15 cellular contexts compared by ENCODE assay signal in the genomic region with DNA sequence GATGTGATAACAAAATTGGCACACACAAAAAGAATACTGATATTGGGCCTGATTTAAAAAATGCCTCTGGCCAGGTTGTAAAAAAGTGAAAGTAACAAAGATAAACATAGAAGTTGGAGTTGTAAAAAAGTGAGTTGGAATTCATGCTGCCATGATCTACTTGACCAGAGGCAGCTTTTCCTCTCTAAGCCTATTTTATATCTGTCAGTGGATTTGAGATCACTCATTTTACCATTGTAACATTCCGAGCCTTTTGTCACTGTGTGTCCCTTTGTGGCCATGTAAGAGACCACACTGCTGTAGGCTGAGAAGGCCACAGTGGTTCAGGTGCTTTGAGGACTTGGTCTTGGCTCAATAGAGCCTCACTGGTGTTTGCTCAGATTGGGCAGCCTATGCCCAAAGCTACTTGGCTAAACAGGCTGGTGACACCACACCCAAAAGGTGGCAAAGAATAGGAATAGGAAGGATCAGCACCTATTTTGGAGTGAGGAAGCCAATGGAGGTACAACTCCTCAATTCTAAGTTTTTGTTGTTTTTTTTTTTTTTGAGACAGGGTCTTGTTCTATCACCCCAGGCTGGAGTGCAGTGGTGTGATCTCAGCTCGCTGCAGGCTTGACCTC. TPM values are rescaled to one million over a fixed set of nuclear protein-coding genes. Genes with fewer than 3 reads are reported as not detected.
DNase-seq lines count a peak whose midpoint lies in the region; ATAC-seq, FAIRE-seq and TF ChIP-seq lines count a peak whose summit lies in the region.
"Had no signal": no experiment of that assay in that cellular context is flagged by ENCODE, and none has a peak within 500 bp of the region (broad histone marks: within the 10 kb centered on the region; RNA-seq: fewer than 3 reads in every experiment).

No MANE protein-coding gene starts in this region.

- TF ChIP-seq EP300 in A549 (IDR thresholded peaks at IDR 0.05) (no peak), HepG2 (IDR thresholded peaks at IDR 0.05; ENCODE audit: low read depth in 2 of 2, low read length in 2 of 2) (no peak), HepG2 (CRISPR knock-in tag; IDR thresholded peaks at IDR 0.05; ENCODE audit: borderline replicate concordance) (no peak), esophagus muscularis mucosa (IDR thresholded peaks at IDR 0.05) (no peak)

- H3K4me3 ChIP-seq in A549 = no peak overlapping the region
- no peak overlapping the region for H3K4me3 ChIP-seq in HepG2 (replicated peaks in 1 of 3; ENCODE audit: insufficient read depth in 1 of 3, low read depth in 2 of 3, low read length in 3 of 3)
- no peak overlapping the region for H3K4me3 ChIP-seq in MG63
- no peak overlapping the region for H3K4me3 ChIP-seq in esophagus muscularis mucosa
- H3K4me3 ChIP-seq: HAP-1 had no signal

- POLR2A ChIA-PET in A549 (lab: Yijun Ruan, JAX) (interaction anchor here (3.6 kb wide), 1 partner anchor 16 kb away, joined by 43 read pairs; the partner anchor contains the start of gene FADS1), RWPE1 (lab: Yijun Ruan, JAX; ENCODE audit: low non-redundant PET) (interaction anchor here (1.2 kb wide), 1 partner anchor 15 kb away, joined by 17 read pairs; no protein-coding TSS in a partner anchor), HepG2 (lab: Yijun Ruan, JAX) (no interaction called here)

- TF ChIP-seq POLR2A in A549 (IDR thresholded peaks at IDR 0.05; ENCODE audit: low read length) = no peak
- no peak for TF ChIP-seq POLR2A in HepG2 (IDR thresholded peaks at IDR 0.05; ENCODE audit: insufficient read depth in 1 of 2, low read depth in 2 of 2, low read length in 2 of 2)
- no peak for TF ChIP-seq POLR2A in esophagus muscularis mucosa (IDR thresholded peaks at IDR 0.05; ENCODE audit: low read depth)

- ATAC-seq in A549 (no peak), HepG2 (no peak), HG02884 (IDR thresholded peaks at IDR 0.05; ENCODE audit: unreplicated experiment) (no peak)
- ATAC-seq: Right ventricle myocardium inferior, SK-N-SH treated with all-trans-retinoic acid at 6 μM for 48 hours had no signal

- H3K27me3 ChIP-seq in HepG2 (ENCODE audit: control insufficient read depth in 1 of 2, insufficient read depth in 2 of 2, low read length in 2 of 2) = no peaks in the 10 kb centered on the region
- H3K27me3 ChIP-seq in MG63 = no peaks in the 10 kb centered on the region
- no peaks in the 10 kb centered on the region for H3K27me3 ChIP-seq in esophagus muscularis mucosa

- in situ Hi-C loops in HepG2 (cut with HindIII; ENCODE audit: extremely low pct_ligation_motif_present, low pct_unique_long_range_greater_than_20kb) = loop anchor here (10.0 kb wide), 1 partner anchor 285 kb away; no protein-coding TSS in a partner anchor

- no peak overlapping the region for H2AFZ ChIP-seq in HepG2 (ENCODE audit: low read length)

- DNase-seq in A549 (ENCODE audit: low read depth in 1 of 2, low spot score in 1 of 2) (no peak), RWPE1 (ENCODE audit: low spot score) (no peak), HepG2 (ENCODE audit: low spot score) (no peak), MG63 (no peak), esophagus muscularis mucosa (ENCODE audit: extremely low spot score) (no peak)
- DNase-seq: C1 segment of cervical spinal cord, DMS153, NCI-H1048, NCI-H345, NCI-H526 treated with DMSO at 0.1 percent for 48 hours had no signal

- no peaks in the 10 kb centered on the region; the same call in 1 of the 2 replicates for H4K20me1 ChIP-seq in HepG2 (ENCODE audit: insufficient read depth, low read length)

- WGBS in A549 (ENCODE audit: missing lambda C conversion rate) = 95% methylated on average over 2 of the region's 2 CpGs
- WGBS in HepG2 (ENCODE audit: low lambda C conversion rate) = 100% methylated on average over 2 of the region's 2 CpGs
- WGBS in esophagus muscularis mucosa = 95% methylated on average over 2 of the region's 2 CpGs

- peak overlapping the region; percentile 11; the same call in 1 of the 3 replicates for H3K4me2 ChIP-seq in A549
- H3K4me2 ChIP-seq in HepG2 (ENCODE audit: low read depth, low read length) = no peak overlapping the region

- no peak overlapping the region for H3K9ac ChIP-seq in HepG2 (ENCODE audit: insufficient read depth, low read depth, low read length)

- peaks cover 18% of the 10 kb centered on the region for H3K79me2 ChIP-seq in HepG2 (ENCODE audit: insufficient read depth, low read length)

- peaks cover 19 to 52% of the 10 kb centered on the region in 2 experiments for H3K36me3 ChIP-seq in HepG2 (replicated peaks in 1 of 2; ENCODE audit: control insufficient read depth in 1 of 2, insufficient read depth in 2 of 2, low read length in 2 of 2)
- peaks cover 60% of the 10 kb centered on the region for H3K36me3 ChIP-seq in MG63
- H3K36me3 ChIP-seq in esophagus muscularis mucosa = peaks cover 3 to 45% (median 34%) of the 10 kb centered on the region in 4 donors

- H3K4me1 ChIP-seq in A549 (peaks cover 38% of the 10 kb centered on the region), HepG2 (ENCODE audit: insufficient read depth, low read length) (peaks cover 26% of the 10 kb centered on the region), esophagus muscularis mucosa (peaks cover 5 to 14% (median 11%) of the 10 kb centered on the region in 4 donors)

- H3K27ac ChIP-seq in 22Rv1 = peak overlapping the region; percentile 46
- no peak overlapping the region for H3K27ac ChIP-seq in A549
- peak overlapping the region; percentile 17 for H3K27ac ChIP-seq in RWPE1
- no peak overlapping the region for H3K27ac ChIP-seq in HepG2 (ENCODE audit: extremely low read length, insufficient read depth, low read length)
- H3K27ac ChIP-seq in esophagus muscularis mucosa (replicated peaks in 1 of 4) = no peak overlapping the region

- FAIRE-seq in A549 (lab: Jason Lieb, UNC) (no peak), HepG2 (lab: Jason Lieb, UNC) (no peak)

- TF ChIP-seq CTCF in 22Rv1 (IDR thresholded peaks at IDR 0.05) (no peak), A549 (IDR thresholded peaks at IDR 0.05) (no peak), RWPE1 (conservative IDR thresholded peaks at IDR 0.05; ENCODE audit: low read depth) (no peak), HepG2 (CRISPR knock-in tag; IDR thresholded peaks at IDR 0.05) (no peak), esophagus muscularis mucosa (IDR thresholded peaks at IDR 0.05) (no peak)

- intact Hi-C loops in HepG2 (cut with micrococcal nuclease; ENCODE audit: unreplicated experiment) (no loop called here), esophagus muscularis mucosa (cut with DNase I) (loop anchor here (5.0 to 10.0 kb wide), 4 partner anchors 73 to 308 kb away; no protein-coding TSS in a partner anchor)

- H3K9me3 ChIP-seq in A549 (no peaks in the 10 kb centered on the region), HepG2 (ENCODE audit: low read length) (no peaks in the 10 kb centered on the region), MG63 (no peaks in the 10 kb centered on the region), esophagus muscularis mucosa (no peaks in the 10 kb centered on the region)
- H3K9me3 ChIP-seq: HAP-1 had no signal

- CTCF ChIA-PET in A549 (lab: Yijun Ruan, JAX) = interaction anchor here (0.8 to 8.5 kb wide), 8 partner anchors 12 to 309 kb away, joined by 3 to 145 read pairs (median 74); partner anchors contain the start of genes FADS1 and FADS2
- CTCF ChIA-PET in RWPE1 (lab: Yijun Ruan, JAX) = interaction anchor here (1.4 kb wide), 1 partner anchor 282 kb away, joined by 4 read pairs; no protein-coding TSS in a partner anchor
- CTCF ChIA-PET in HepG2 (lab: Yijun Ruan, JAX; ENCODE audit: low intra/inter-chr PET ratio, low total read pairs) = no interaction called here

- TF ChIP-seq RAD21 in A549 (conservative IDR thresholded peaks at IDR 0.05 in 1 of 2, IDR thresholded peaks at IDR 0.05 in 1 of 2) (no peak), HepG2 (CRISPR knock-in tag; IDR thresholded peaks at IDR 0.05) (no peak)

- BruUV-seq in HepG2 (replicated peaks; lab: Mats Ljungman, UMichigan) = no TSS peak

RNA-seq across cellular contexts. Expression of gene FEN1, which starts 7.1 kb away (rescaled TPM):
- polyA plus RNA-seq in A549 (2011; rRNA removed) (36.3 and 38.4 TPM in 2 replicates), A549 (2017; fragmentation: RNase III; extraction: RNeasy Plus Mini Kit Qiagen cat#74134 plus additional on column Dnase treatment) (99.7 to 105 TPM (median 104 TPM) in 3 replicates), HepG2 (2011; rRNA removed) (10.9 and 12.4 TPM in 2 replicates)
- polyA plus RNA-seq in A549 (2012; cell fraction: cytosol; rRNA removed) = 65.4 and 69.1 TPM in 2 replicates
- 61.1 and 70.5 TPM in 2 replicates for polyA plus RNA-seq in A549 (2012; cell fraction: nucleus; rRNA removed)
- 38.6 and 47.2 TPM in 2 replicates for polyA minus RNA-seq in A549 (2011; rRNA and poly(A)+ RNA removed)
- total RNA-seq in HepG2 (2016; rRNA removed; fragmentation: Illumina TruSeq; extraction: Trizol) (102 and 116 TPM in 2 replicates), esophagus muscularis mucosa (10 to 100 TPM in 1 of 4 donors, 1 to 10 TPM in 3; 5.0 to 10.2 (median 7.5) TPM)
- total RNA-seq in HepG2 (2016; cell fraction: cytosol; rRNA removed; fragmentation: Illumina TruSeq; extraction: Trizol; ENCODE audit: low read depth) = 9.9 and 12.9 TPM in 2 replicates
- 103 and 117 TPM in 2 replicates for total RNA-seq in HepG2 (2016; cell fraction: insoluble cytoplasmic fraction; rRNA removed; fragmentation: Illumina TruSeq; extraction: Trizol)
- 25.3 and 31.0 TPM in 2 replicates for total RNA-seq in HepG2 (2016; cell fraction: membrane; rRNA removed; fragmentation: Illumina TruSeq; extraction: Trizol)
- total RNA-seq in HepG2 (2016; cell fraction: nucleus; rRNA removed; fragmentation: Illumina TruSeq; extraction: Trizol) = 47.5 and 54.1 TPM in 2 replicates
- polyA plus RNA-seq in HepG2 (2011; cell fraction: cytosol; rRNA removed) = 11.9 and 14.6 TPM in 2 replicates
- polyA plus RNA-seq in HepG2 (2011; cell fraction: nucleus; rRNA removed) = 4.0 and 5.3 TPM in 2 replicates
- 11.2 and 20.0 TPM in 2 replicates for polyA plus RNA-seq in HepG2 (2012)
- polyA plus RNA-seq in HepG2 (2016; cell fraction: cytosol; fragmentation: Illumina TruSeq; extraction: Trizol; ENCODE audit: low read depth) = 5.2 and 7.1 TPM in 2 replicates
- 94.2 and 98.7 TPM in 2 replicates for polyA plus RNA-seq in HepG2 (2016; cell fraction: insoluble cytoplasmic fraction; fragmentation: Illumina TruSeq; extraction: Trizol; ENCODE audit: low read depth)
- polyA plus RNA-seq in HepG2 (2016; cell fraction: membrane; fragmentation: Illumina TruSeq; extraction: Trizol; ENCODE audit: low read depth) = 12.2 and 15.7 TPM in 2 replicates
- polyA plus RNA-seq in HepG2 (2016; cell fraction: nucleus; fragmentation: Illumina TruSeq; extraction: Trizol; ENCODE audit: insufficient read depth, low read depth) = 60.2 and 63.1 TPM in 2 replicates
- polyA minus RNA-seq in HepG2 (2011; rRNA and poly(A)+ RNA removed; ENCODE audit: low replicate concordance) = 25.3 and 218 TPM in 2 replicates
- polyA minus RNA-seq in HepG2 (2011; cell fraction: cytosol; rRNA and poly(A)+ RNA removed) = 7.6 and 10.2 TPM in 2 replicates
- polyA minus RNA-seq in HepG2 (2011; cell fraction: nucleus; rRNA and poly(A)+ RNA removed) = 10.8 and 11.8 TPM in 2 replicates
- 80.9 and 85.7 TPM in 2 replicates for total RNA-seq in MG63 (2014; rRNA removed; shearing (Covaris generic); ENCODE audit: low replicate concordance)

RNA-seq across cellular contexts. Expression of gene TMEM258, which starts 7.4 kb away (rescaled TPM):
- 280 and 375 TPM in 2 replicates for polyA plus RNA-seq in A549 (2011; rRNA removed)
- 374 and 375 TPM in 2 replicates for polyA plus RNA-seq in A549 (2012; cell fraction: cytosol; rRNA removed)
- 150 and 167 TPM in 2 replicates for polyA plus RNA-seq in A549 (2012; cell fraction: nucleus; rRNA removed)
- 232 to 262 TPM (median 257 TPM) in 3 replicates for polyA plus RNA-seq in A549 (2017; fragmentation: RNase III; extraction: RNeasy Plus Mini Kit Qiagen cat#74134 plus additional on column Dnase treatment)
- polyA minus RNA-seq in A549 (2011; rRNA and poly(A)+ RNA removed) = 117 and 178 TPM in 2 replicates
- 164 and 175 TPM in 2 replicates for total RNA-seq in HepG2 (2016; rRNA removed; fragmentation: Illumina TruSeq; extraction: Trizol)
- 124 and 186 TPM in 2 replicates for total RNA-seq in HepG2 (2016; cell fraction: cytosol; rRNA removed; fragmentation: Illumina TruSeq; extraction: Trizol; ENCODE audit: low read depth)
- 157 and 180 TPM in 2 replicates for total RNA-seq in HepG2 (2016; cell fraction: insoluble cytoplasmic fraction; rRNA removed; fragmentation: Illumina TruSeq; extraction: Trizol)
- total RNA-seq in HepG2 (2016; cell fraction: membrane; rRNA removed; fragmentation: Illumina TruSeq; extraction: Trizol) = 166 and 206 TPM in 2 replicates
- 83.5 and 96.3 TPM in 2 replicates for total RNA-seq in HepG2 (2016; cell fraction: nucleus; rRNA removed; fragmentation: Illumina TruSeq; extraction: Trizol)
- polyA plus RNA-seq in HepG2 (2011; rRNA removed) = 363 and 424 TPM in 2 replicates
- polyA plus RNA-seq in HepG2 (2011; cell fraction: cytosol; rRNA removed) = 333 and 381 TPM in 2 replicates
- polyA plus RNA-seq in HepG2 (2011; cell fraction: nucleus; rRNA removed) = 70.6 and 77.2 TPM in 2 replicates
- polyA plus RNA-seq in HepG2 (2012) = 225 and 301 TPM in 2 replicates
- 181 and 226 TPM in 2 replicates for polyA plus RNA-seq in HepG2 (2016; cell fraction: cytosol; fragmentation: Illumina TruSeq; extraction: Trizol; ENCODE audit: low read depth)
- polyA plus RNA-seq in HepG2 (2016; cell fraction: insoluble cytoplasmic fraction; fragmentation: Illumina TruSeq; extraction: Trizol; ENCODE audit: low read depth) = 187 and 188 TPM in 2 replicates
- polyA plus RNA-seq in HepG2 (2016; cell fraction: membrane; fragmentation: Illumina TruSeq; extraction: Trizol; ENCODE audit: low read depth) = 185 and 215 TPM in 2 replicates
- polyA plus RNA-seq in HepG2 (2016; cell fraction: nucleus; fragmentation: Illumina TruSeq; extraction: Trizol; ENCODE audit: insufficient read depth, low read depth) = 173 and 175 TPM in 2 replicates
- polyA minus RNA-seq in HepG2 (2011; rRNA and poly(A)+ RNA removed; ENCODE audit: low replicate concordance) = 153 and 413 TPM in 2 replicates
- polyA minus RNA-seq in HepG2 (2011; cell fraction: cytosol; rRNA and poly(A)+ RNA removed) = 79.2 and 82.2 TPM in 2 replicates
- polyA minus RNA-seq in HepG2 (2011; cell fraction: nucleus; rRNA and poly(A)+ RNA removed) = 54.3 and 55.7 TPM in 2 replicates
- 61.8 and 88.7 TPM in 2 replicates for total RNA-seq in MG63 (2014; rRNA removed; shearing (Covaris generic); ENCODE audit: low replicate concordance)
- total RNA-seq in esophagus muscularis mucosa = 10 to 100 TPM; 34.5 to 48.2 (median 43.8) TPM

RNA-seq across cellular contexts. Expression of gene FADS1, which starts 17.0 kb away (rescaled TPM):
- polyA plus RNA-seq in A549 (2011; rRNA removed) (163 and 175 TPM in 2 replicates), A549 (2017; fragmentation: RNase III; extraction: RNeasy Plus Mini Kit Qiagen cat#74134 plus additional on column Dnase treatment) (121 to 205 TPM (median 189 TPM) in 3 replicates), HepG2 (2011; rRNA removed) (91.8 and 98.4 TPM in 2 replicates)
- polyA plus RNA-seq in A549 (2012; cell fraction: cytosol; rRNA removed) = 87.7 and 130 TPM in 2 replicates
- 112 and 123 TPM in 2 replicates for polyA plus RNA-seq in A549 (2012; cell fraction: nucleus; rRNA removed)
- 286 and 310 TPM in 2 replicates for polyA minus RNA-seq in A549 (2011; rRNA and poly(A)+ RNA removed)
- total RNA-seq in HepG2 (2016; rRNA removed; fragmentation: Illumina TruSeq; extraction: Trizol) (65.8 and 108 TPM in 2 replicates), esophagus muscularis mucosa (10 to 100 TPM; 20.2 to 26.0 (median 23.8) TPM)
- total RNA-seq in HepG2 (2016; cell fraction: cytosol; rRNA removed; fragmentation: Illumina TruSeq; extraction: Trizol; ENCODE audit: low read depth) = 28.4 and 32.7 TPM in 2 replicates
- total RNA-seq in HepG2 (2016; cell fraction: insoluble cytoplasmic fraction; rRNA removed; fragmentation: Illumina TruSeq; extraction: Trizol) = 63.3 and 108 TPM in 2 replicates
- total RNA-seq in HepG2 (2016; cell fraction: membrane; rRNA removed; fragmentation: Illumina TruSeq; extraction: Trizol) = 64.5 and 65.2 TPM in 2 replicates
- 91.8 and 110 TPM in 2 replicates for total RNA-seq in HepG2 (2016; cell fraction: nucleus; rRNA removed; fragmentation: Illumina TruSeq; extraction: Trizol)
- polyA plus RNA-seq in HepG2 (2011; cell fraction: cytosol; rRNA removed) = 80.8 and 110 TPM in 2 replicates
- 56.1 and 66.5 TPM in 2 replicates for polyA plus RNA-seq in HepG2 (2011; cell fraction: nucleus; rRNA removed)
- 70.6 and 81.6 TPM in 2 replicates for polyA plus RNA-seq in HepG2 (2012)
- 18.4 and 22.5 TPM in 2 replicates for polyA plus RNA-seq in HepG2 (2016; cell fraction: cytosol; fragmentation: Illumina TruSeq; extraction: Trizol; ENCODE audit: low read depth)
- polyA plus RNA-seq in HepG2 (2016; cell fraction: insoluble cytoplasmic fraction; fragmentation: Illumina TruSeq; extraction: Trizol; ENCODE audit: low read depth) = 56.1 and 57.8 TPM in 2 replicates
- polyA plus RNA-seq in HepG2 (2016; cell fraction: membrane; fragmentation: Illumina TruSeq; extraction: Trizol; ENCODE audit: low read depth) = 34.4 and 36.5 TPM in 2 replicates
- 134 TPM in 2 replicates for polyA plus RNA-seq in HepG2 (2016; cell fraction: nucleus; fragmentation: Illumina TruSeq; extraction: Trizol; ENCODE audit: insufficient read depth, low read depth)
- 305 and 789 TPM in 2 replicates for polyA minus RNA-seq in HepG2 (2011; rRNA and poly(A)+ RNA removed; ENCODE audit: low replicate concordance)
- polyA minus RNA-seq in HepG2 (2011; cell fraction: cytosol; rRNA and poly(A)+ RNA removed) = 108 and 118 TPM in 2 replicates
- polyA minus RNA-seq in HepG2 (2011; cell fraction: nucleus; rRNA and poly(A)+ RNA removed) = 63.0 and 82.7 TPM in 2 replicates
- total RNA-seq in MG63 (2014; rRNA removed; shearing (Covaris generic); ENCODE audit: low replicate concordance) = 25.4 and 28.3 TPM in 2 replicates

RNA-seq across cellular contexts. Expression of gene FADS2, which starts 28.3 kb away (rescaled TPM):
- polyA plus RNA-seq in A549 (2011; rRNA removed) (215 and 278 TPM in 2 replicates), A549 (2017; fragmentation: RNase III; extraction: RNeasy Plus Mini Kit Qiagen cat#74134 plus additional on column Dnase treatment) (184 to 391 TPM (median 352 TPM) in 3 replicates), HepG2 (2011; rRNA removed) (90.1 and 125 TPM in 2 replicates)
- polyA plus RNA-seq in A549 (2012; cell fraction: cytosol; rRNA removed) = 187 and 222 TPM in 2 replicates
- polyA plus RNA-seq in A549 (2012; cell fraction: nucleus; rRNA removed) = 358 and 370 TPM in 2 replicates
- 649 and 679 TPM in 2 replicates for polyA minus RNA-seq in A549 (2011; rRNA and poly(A)+ RNA removed)
- total RNA-seq in HepG2 (2016; rRNA removed; fragmentation: Illumina TruSeq; extraction: Trizol) (54.7 and 124 TPM in 2 replicates), esophagus muscularis mucosa (10 to 100 TPM; 15.9 to 32.8 (median 28.0) TPM)
- 17.6 and 17.8 TPM in 2 replicates for total RNA-seq in HepG2 (2016; cell fraction: cytosol; rRNA removed; fragmentation: Illumina TruSeq; extraction: Trizol; ENCODE audit: low read depth)
- 51.3 and 120 TPM in 2 replicates for total RNA-seq in HepG2 (2016; cell fraction: insoluble cytoplasmic fraction; rRNA removed; fragmentation: Illumina TruSeq; extraction: Trizol)
- total RNA-seq in HepG2 (2016; cell fraction: membrane; rRNA removed; fragmentation: Illumina TruSeq; extraction: Trizol) = 42.1 and 45.1 TPM in 2 replicates
- 103 and 115 TPM in 2 replicates for total RNA-seq in HepG2 (2016; cell fraction: nucleus; rRNA removed; fragmentation: Illumina TruSeq; extraction: Trizol)
- 66.9 and 93.5 TPM in 2 replicates for polyA plus RNA-seq in HepG2 (2011; cell fraction: cytosol; rRNA removed)
- polyA plus RNA-seq in HepG2 (2011; cell fraction: nucleus; rRNA removed) = 77.8 and 97.6 TPM in 2 replicates
- polyA plus RNA-seq in HepG2 (2012) = 111 and 112 TPM in 2 replicates
- 16.3 and 18.5 TPM in 2 replicates for polyA plus RNA-seq in HepG2 (2016; cell fraction: cytosol; fragmentation: Illumina TruSeq; extraction: Trizol; ENCODE audit: low read depth)
- polyA plus RNA-seq in HepG2 (2016; cell fraction: insoluble cytoplasmic fraction; fragmentation: Illumina TruSeq; extraction: Trizol; ENCODE audit: low read depth) = 43.7 and 53.6 TPM in 2 replicates
- polyA plus RNA-seq in HepG2 (2016; cell fraction: membrane; fragmentation: Illumina TruSeq; extraction: Trizol; ENCODE audit: low read depth) = 27.1 and 32.3 TPM in 2 replicates
- 153 and 164 TPM in 2 replicates for polyA plus RNA-seq in HepG2 (2016; cell fraction: nucleus; fragmentation: Illumina TruSeq; extraction: Trizol; ENCODE audit: insufficient read depth, low read depth)
- polyA minus RNA-seq in HepG2 (2011; rRNA and poly(A)+ RNA removed; ENCODE audit: low replicate concordance) = 240 and 324 TPM in 2 replicates
- polyA minus RNA-seq in HepG2 (2011; cell fraction: cytosol; rRNA and poly(A)+ RNA removed) = 65.5 and 71.3 TPM in 2 replicates
- polyA minus RNA-seq in HepG2 (2011; cell fraction: nucleus; rRNA and poly(A)+ RNA removed) = 23.2 and 36.6 TPM in 2 replicates
- total RNA-seq in MG63 (2014; rRNA removed; shearing (Covaris generic); ENCODE audit: low replicate concordance) = 8.1 and 22.6 TPM in 2 replicates

RNA-seq across cellular contexts. Expression of gene MYRF, which starts 47.3 kb away (rescaled TPM):
- 14.7 and 28.4 TPM in 2 replicates for polyA plus RNA-seq in A549 (2011; rRNA removed)
- 12.7 and 17.2 TPM in 2 replicates for polyA plus RNA-seq in A549 (2012; cell fraction: cytosol; rRNA removed)
- 56.5 and 67.6 TPM in 2 replicates for polyA plus RNA-seq in A549 (2012; cell fraction: nucleus; rRNA removed)
- 19.2 to 22.3 TPM (median 21.2 TPM) in 3 replicates for polyA plus RNA-seq in A549 (2017; fragmentation: RNase III; extraction: RNeasy Plus Mini Kit Qiagen cat#74134 plus additional on column Dnase treatment)
- 28.0 and 33.1 TPM in 2 replicates for polyA minus RNA-seq in A549 (2011; rRNA and poly(A)+ RNA removed)
- total RNA-seq in HepG2 (2016; rRNA removed; fragmentation: Illumina TruSeq; extraction: Trizol) = 7.9 and 10.2 TPM in 2 replicates
- total RNA-seq in HepG2 (2016; cell fraction: cytosol; rRNA removed; fragmentation: Illumina TruSeq; extraction: Trizol; ENCODE audit: low read depth) = 6.6 and 7.4 TPM in 2 replicates
- 6.8 and 10.3 TPM in 2 replicates for total RNA-seq in HepG2 (2016; cell fraction: insoluble cytoplasmic fraction; rRNA removed; fragmentation: Illumina TruSeq; extraction: Trizol)
- total RNA-seq in HepG2 (2016; cell fraction: membrane; rRNA removed; fragmentation: Illumina TruSeq; extraction: Trizol) = 8.2 and 8.5 TPM in 2 replicates
- total RNA-seq in HepG2 (2016; cell fraction: nucleus; rRNA removed; fragmentation: Illumina TruSeq; extraction: Trizol) = 16.7 and 20.6 TPM in 2 replicates
- 25.9 and 33.2 TPM in 2 replicates for polyA plus RNA-seq in HepG2 (2011; rRNA removed)
- polyA plus RNA-seq in HepG2 (2011; cell fraction: cytosol; rRNA removed) = 17.4 and 19.1 TPM in 2 replicates
- polyA plus RNA-seq in HepG2 (2011; cell fraction: nucleus; rRNA removed) = 140 and 154 TPM in 2 replicates
- polyA plus RNA-seq in HepG2 (2012) = 27.5 and 41.4 TPM in 2 replicates
- 1.8 and 2.1 TPM in 2 replicates for polyA plus RNA-seq in HepG2 (2016; cell fraction: cytosol; fragmentation: Illumina TruSeq; extraction: Trizol; ENCODE audit: low read depth)
- polyA plus RNA-seq in HepG2 (2016; cell fraction: insoluble cytoplasmic fraction; fragmentation: Illumina TruSeq; extraction: Trizol; ENCODE audit: low read depth) = 12.8 and 17.2 TPM in 2 replicates
- polyA plus RNA-seq in HepG2 (2016; cell fraction: membrane; fragmentation: Illumina TruSeq; extraction: Trizol; ENCODE audit: low read depth) = 5.7 and 6.2 TPM in 2 replicates
- polyA plus RNA-seq in HepG2 (2016; cell fraction: nucleus; fragmentation: Illumina TruSeq; extraction: Trizol; ENCODE audit: insufficient read depth, low read depth) = 69.8 and 76.1 TPM in 2 replicates
- polyA minus RNA-seq in HepG2 (2011; rRNA and poly(A)+ RNA removed; ENCODE audit: low replicate concordance) = 2.9 and 52.2 TPM in 2 replicates
- 27.3 and 36.7 TPM in 2 replicates for polyA minus RNA-seq in HepG2 (2011; cell fraction: cytosol; rRNA and poly(A)+ RNA removed)
- polyA minus RNA-seq in HepG2 (2011; cell fraction: nucleus; rRNA and poly(A)+ RNA removed) = 39.0 and 39.4 TPM in 2 replicates
- total RNA-seq in MG63 (2014; rRNA removed; shearing (Covaris generic); ENCODE audit: low replicate concordance) = 0.23 and 1.9 TPM in 2 replicates
- total RNA-seq in esophagus muscularis mucosa = under 1 TPM; under 0.01 to 0.71 (median 0.40) TPM

Comparison
In these comparisons a context has a peak if more than half of its experiments do, and no peak if none do; other contexts are left out.
1. H3K27ac ChIP-seq: peak in 22Rv1 (single experiment) and RWPE1 (single experiment); none in A549 (0 of 2), HepG2 (single experiment) and esophagus muscularis mucosa (0 of 4).